In genomic region chr10:98879486-98879885, GRCh38 we compare ENCODE assay signal across 1 cellular context.
TF ChIP-seq lines count a peak whose summit lies in the region.

No MANE protein-coding gene starts in this region.

TF ChIP-seq in IMR-90, 13 proteins besides CTCF, POLR2A, EP300 and RAD21 (continued from another document):
- no peak for TF ChIP-seq MXI1 (IDR thresholded peaks at IDR 0.05; ENCODE audit: borderline replicate concordance, low read depth, low read length)
- no peak for TF ChIP-seq MAFK (IDR thresholded peaks at IDR 0.05; ENCODE audit: low read depth, low read length)
- no peak for TF ChIP-seq ELK1 (IDR thresholded peaks at IDR 0.05; ENCODE audit: borderline replicate concordance, low read depth, low read length)
- TF ChIP-seq SMC3 (IDR thresholded peaks at IDR 0.05; ENCODE audit: low read depth, low read length): no peak
- TF ChIP-seq FOS (IDR thresholded peaks at IDR 0.05; ENCODE audit: low read depth, low read length): no peak
- no peak for TF ChIP-seq NFE2L2 (IDR thresholded peaks at IDR 0.05; ENCODE audit: low read depth, low read length)
- TF ChIP-seq RFX5 (IDR thresholded peaks at IDR 0.05; ENCODE audit: low read depth, low read length): no peak
- no peak for TF ChIP-seq RCOR1 (IDR thresholded peaks at IDR 0.05; ENCODE audit: insufficient replicate concordance, low read length)
- no peak for TF ChIP-seq CHD1 (IDR thresholded peaks at IDR 0.05; ENCODE audit: low read depth, low read length)
- TF ChIP-seq BHLHE40 (IDR thresholded peaks at IDR 0.05; ENCODE audit: low read depth, low read length): no peak
- no peak for TF ChIP-seq USF2 (IDR thresholded peaks at IDR 0.05; ENCODE audit: low read depth, low read length)
- TF ChIP-seq MAZ (IDR thresholded peaks at IDR 0.05; ENCODE audit: borderline replicate concordance, low read depth, low read length): no peak
